Comparison of ENCODE assay signal across 21 cellular contexts in the genomic region with DNA sequence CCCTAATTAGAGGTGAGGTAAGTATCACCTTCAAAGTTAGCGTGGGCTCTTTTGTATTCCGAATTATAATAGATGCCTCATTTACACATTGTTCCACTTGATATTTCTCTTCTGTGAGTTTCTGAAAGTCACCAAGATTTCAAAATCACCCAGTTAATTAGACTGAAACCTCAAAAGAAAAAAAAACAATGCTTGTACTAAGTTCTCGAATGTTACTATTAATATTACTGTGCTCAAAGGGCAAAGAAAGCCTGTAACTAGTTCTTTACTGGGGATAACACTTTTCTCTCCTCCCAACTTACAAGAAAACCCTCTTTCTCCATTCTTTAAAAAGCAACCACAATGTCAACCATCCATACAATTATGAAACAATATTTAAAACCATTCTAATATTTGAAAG.
"Had no signal": no experiment of that assay in that cellular context is flagged by ENCODE, and none has a peak within 500 bp of the region (broad histone marks: within the 10 kb centered on the region; RNA-seq: fewer than 3 reads in every experiment).

No MANE protein-coding gene starts in this region.

- H3K4me3 ChIP-seq: cardiac muscle cell, heart right ventricle, thoracic aorta, vagina had no signal

- H3K36me3 ChIP-seq: cardiac muscle cell, thoracic aorta, vagina had no signal

- H3K27ac ChIP-seq: cardiac muscle cell, heart right ventricle, thoracic aorta, vagina had no signal

- H3K9me3 ChIP-seq: heart right ventricle, thoracic aorta, vagina had no signal

- H3K27me3 ChIP-seq: cardiac muscle cell, heart right ventricle, vagina had no signal

- DNase-seq: activated CD4-positive, alpha-beta T cell treated with anti-CD3 and anti-CD28 coated beads for 4 hours; activated CD4-positive, alpha-beta T cell treated with anti-CD3 and anti-CD28 coated beads, Interleukin-2, amount 50 U/mL, for 48 hours; activated CD4-positive, CD25-positive, alpha-beta regulatory T cell; activated CD8-positive, alpha-beta memory T cell treated with anti-CD3 and anti-CD28 coated beads, Interleukin-2, amount 50 U/mL, for 48 hours; activated effector memory CD4-positive, alpha-beta T cell treated with Interleukin-2 at 50 U/mL for 16 hours; activated naive CD4-positive, alpha-beta T cell treated with anti-CD3 and anti-CD28 coated beads for 36 hours; activated naive CD8-positive, alpha-beta T cell treated with anti-CD3 and anti-CD28 coated beads, Interleukin-2, amount 10 ng/mL, durations not matched to agents 7 days and 5 days; activated T-cell treated with anti-CD3 and anti-CD28 coated beads, Interleukin-2, amount 50 U/mL, for 72 hours; amygdala; cortex of kidney; heart right ventricle; islet precursor cell; left cardiac atrium; midbrain; retina; stimulated activated CD4-positive, alpha-beta T cell treated with anti-CD3 and anti-CD28 coated beads, Interleukin-2, amount 100 ng/mL, for 48 hours; stimulated activated CD8-positive, alpha-beta memory T cell treated with anti-CD3 and anti-CD28 coated beads, Interleukin-4, amount 100 ng/mL, for 48 hours; stimulated activated naive CD4-positive, alpha-beta T cell treated with Interleukin-2 at 50 U/mL for 16 hours had no signal
